24 cellular contexts compared by ENCODE assay signal in genomic region chr16:79869304-79870015, GRCh38.
"Had no signal": no experiment of that assay in that cellular context is flagged by ENCODE, and none has a peak within 500 bp of the region (broad histone marks: within the 10 kb centered on the region; RNA-seq: fewer than 3 reads in every experiment).

No MANE protein-coding gene starts in this region.

- H3K4me3 ChIP-seq: coronary artery, dorsolateral prefrontal cortex, esophagus squamous epithelium, gastroesophageal sphincter, heart right ventricle had no signal

- H3K27me3 ChIP-seq: brain microvascular endothelial cell, esophagus squamous epithelium, gastroesophageal sphincter had no signal

- DNase-seq: activated B cell treated with CpG ODN at 0.5 μM for 24 hours; activated CD4-positive, alpha-beta T cell treated with anti-CD3 and anti-CD28 coated beads for 48 hours; activated CD4-positive, alpha-beta T cell treated with anti-CD3 and anti-CD28 coated beads, Interleukin-2, amount 50 U/mL, for 1 hour; activated CD4-positive, alpha-beta T cell treated with anti-CD3 and anti-CD28 coated beads, Interleukin-2, amount 50 U/mL, for 48 hours; activated CD8-positive, alpha-beta memory T cell treated with anti-CD3 and anti-CD28 coated beads for 24 hours; activated CD8-positive, alpha-beta T cell treated with anti-CD3 and anti-CD28 coated beads for 36 hours; activated effector memory CD4-positive, alpha-beta T cell treated with Interleukin-2 at 50 U/mL for 16 hours; activated gamma-delta T cell treated with Interleukin-2 at 50 U/mL for 16 hours; activated naive CD4-positive, alpha-beta T cell treated with anti-CD3 and anti-CD28 coated beads, Interleukin-2, amount 50 U/mL, for 16 hours; activated naive CD4-positive, alpha-beta T cell treated with Interleukin-2 at 50 U/mL for 16 hours; activated T-cell treated with anti-CD3 and anti-CD28 coated beads, Interleukin-2, amount 50 U/mL, for 4 hours; amniotic stem cell; anterior cingulate cortex; brain microvascular endothelial cell; dorsolateral prefrontal cortex; effector memory CD4-positive, alpha-beta T cell; endodermal cell; esophagus squamous epithelium; foreskin melanocyte; heart right ventricle; T-helper 2 cell had no signal

- H3K4me1 ChIP-seq: gastroesophageal sphincter, heart right ventricle had no signal

- H3K27ac ChIP-seq: brain microvascular endothelial cell, coronary artery, dorsolateral prefrontal cortex, esophagus squamous epithelium, gastroesophageal sphincter, heart right ventricle, VCaP had no signal

- H3K9me3 ChIP-seq: esophagus squamous epithelium, gastroesophageal sphincter, heart right ventricle had no signal

- H3K36me3 ChIP-seq: brain microvascular endothelial cell, esophagus squamous epithelium, gastroesophageal sphincter, heart right ventricle had no signal
